Comparison of ENCODE assay signal across 2 cellular contexts in the genomic region with DNA sequence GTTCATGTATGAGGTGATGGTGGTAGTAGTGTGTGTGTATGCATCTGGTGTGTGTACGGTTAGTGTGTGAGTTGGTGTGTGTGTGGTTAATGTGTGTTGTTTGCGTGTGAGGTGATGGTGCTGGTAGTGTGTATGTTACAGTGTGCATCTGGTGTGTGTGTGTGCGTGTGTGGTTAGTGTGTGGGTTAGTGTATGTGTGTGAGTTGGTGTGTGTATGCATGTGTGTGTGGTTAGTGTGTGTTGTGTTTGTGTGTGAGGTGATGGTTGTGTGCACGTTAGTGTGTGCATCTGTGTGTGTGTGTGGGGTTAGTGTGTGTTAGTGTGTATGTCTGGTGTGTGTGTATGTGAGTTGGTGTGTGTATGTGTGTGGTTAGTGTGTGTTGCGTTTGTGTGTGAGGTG.
TF ChIP-seq lines count a peak whose summit lies in the region.

No MANE protein-coding gene starts in this region.

TF ChIP-seq in HepG2, 621 proteins besides CTCF, POLR2A, EP300 and RAD21 (continues in another document):
- no peak for TF ChIP-seq ZNF598 (CRISPR knock-in tag; IDR thresholded peaks at IDR 0.05; ENCODE audit: borderline replicate concordance)
- TF ChIP-seq ZNF260 (CRISPR knock-in tag; IDR thresholded peaks at IDR 0.05; ENCODE audit: borderline replicate concordance, low read depth): no peak
- no peak for TF ChIP-seq ZNF816 (CRISPR knock-in tag; IDR thresholded peaks at IDR 0.05; ENCODE audit: borderline replicate concordance)
- no peak for TF ChIP-seq REL (CRISPR knock-in tag; conservative IDR thresholded peaks at IDR 0.05)
- 0 out of 2 replicates have a peak, but pooled peaks have one; percentile 8 for TF ChIP-seq LCORL (IDR thresholded peaks at IDR 0.05)
- TF ChIP-seq LCORL (CRISPR knock-in tag; IDR thresholded peaks at IDR 0.05): no peak
- no peak for TF ChIP-seq SOX6 (IDR thresholded peaks at IDR 0.05)
- TF ChIP-seq SOX6 (CRISPR knock-in tag; IDR thresholded peaks at IDR 0.05): no peak
- peak; percentile 7; the same call in 1 of the 2 replicates for TF ChIP-seq RAD51 (IDR thresholded peaks at IDR 0.05; ENCODE audit: borderline replicate concordance)
- 0 out of 2 replicates have a peak, but pooled peaks have one; percentile 3 for TF ChIP-seq FOXK2 (IDR thresholded peaks at IDR 0.05)
- no peak for TF ChIP-seq ZNF549 (CRISPR knock-in tag; IDR thresholded peaks at IDR 0.05)
- no peak for TF ChIP-seq ZBTB3 (CRISPR knock-in tag; IDR thresholded peaks at IDR 0.05; ENCODE audit: borderline replicate concordance, low read depth)
- 0 out of 2 replicates have a peak, but pooled peaks have one; percentile 51 for TF ChIP-seq HOXA9 (CRISPR knock-in tag; IDR thresholded peaks at IDR 0.05; ENCODE audit: borderline replicate concordance)
- TF ChIP-seq TCF7 (IDR thresholded peaks at IDR 0.05; ENCODE audit: low read depth): no peak
- TF ChIP-seq YY1 (IDR thresholded peaks at IDR 0.05; ENCODE audit: insufficient read depth, insufficient replicate concordance, low read depth, low read length): no peak
- no peak for TF ChIP-seq ZNF782 (CRISPR knock-in tag; IDR thresholded peaks at IDR 0.05; ENCODE audit: borderline replicate concordance)
- TF ChIP-seq NCOA1 (CRISPR knock-in tag; IDR thresholded peaks at IDR 0.05): no peak
- no peak for TF ChIP-seq ZSCAN22 (CRISPR knock-in tag; IDR thresholded peaks at IDR 0.05)
- TF ChIP-seq ZNF101 (CRISPR knock-in tag; IDR thresholded peaks at IDR 0.05; ENCODE audit: borderline replicate concordance, low read depth): no peak
- TF ChIP-seq, protein P1, sequence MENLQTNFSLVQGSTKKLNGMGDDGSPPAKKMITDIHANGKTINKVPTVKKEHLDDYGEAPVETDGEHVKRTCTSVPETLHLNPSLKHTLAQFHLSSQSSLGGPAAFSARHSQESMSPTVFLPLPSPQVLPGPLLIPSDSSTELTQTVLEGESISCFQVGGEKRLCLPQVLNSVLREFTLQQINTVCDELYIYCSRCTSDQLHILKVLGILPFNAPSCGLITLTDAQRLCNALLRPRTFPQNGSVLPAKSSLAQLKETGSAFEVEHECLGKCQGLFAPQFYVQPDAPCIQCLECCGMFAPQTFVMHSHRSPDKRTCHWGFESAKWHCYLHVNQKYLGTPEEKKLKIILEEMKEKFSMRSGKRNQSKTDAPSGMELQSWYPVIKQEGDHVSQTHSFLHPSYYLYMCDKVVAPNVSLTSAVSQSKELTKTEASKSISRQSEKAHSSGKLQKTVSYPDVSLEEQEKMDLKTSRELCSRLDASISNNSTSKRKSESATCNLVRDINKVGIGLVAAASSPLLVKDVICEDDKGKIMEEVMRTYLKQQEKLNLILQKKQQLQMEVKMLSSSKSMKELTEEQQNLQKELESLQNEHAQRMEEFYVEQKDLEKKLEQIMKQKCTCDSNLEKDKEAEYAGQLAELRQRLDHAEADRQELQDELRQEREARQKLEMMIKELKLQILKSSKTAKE (CRISPR knock-in tag; IDR thresholded peaks at IDR 0.05; ENCODE audit: borderline replicate concordance): peak; percentile 23; the same call in 1 of the 2 replicates
- TF ChIP-seq, protein P2, sequence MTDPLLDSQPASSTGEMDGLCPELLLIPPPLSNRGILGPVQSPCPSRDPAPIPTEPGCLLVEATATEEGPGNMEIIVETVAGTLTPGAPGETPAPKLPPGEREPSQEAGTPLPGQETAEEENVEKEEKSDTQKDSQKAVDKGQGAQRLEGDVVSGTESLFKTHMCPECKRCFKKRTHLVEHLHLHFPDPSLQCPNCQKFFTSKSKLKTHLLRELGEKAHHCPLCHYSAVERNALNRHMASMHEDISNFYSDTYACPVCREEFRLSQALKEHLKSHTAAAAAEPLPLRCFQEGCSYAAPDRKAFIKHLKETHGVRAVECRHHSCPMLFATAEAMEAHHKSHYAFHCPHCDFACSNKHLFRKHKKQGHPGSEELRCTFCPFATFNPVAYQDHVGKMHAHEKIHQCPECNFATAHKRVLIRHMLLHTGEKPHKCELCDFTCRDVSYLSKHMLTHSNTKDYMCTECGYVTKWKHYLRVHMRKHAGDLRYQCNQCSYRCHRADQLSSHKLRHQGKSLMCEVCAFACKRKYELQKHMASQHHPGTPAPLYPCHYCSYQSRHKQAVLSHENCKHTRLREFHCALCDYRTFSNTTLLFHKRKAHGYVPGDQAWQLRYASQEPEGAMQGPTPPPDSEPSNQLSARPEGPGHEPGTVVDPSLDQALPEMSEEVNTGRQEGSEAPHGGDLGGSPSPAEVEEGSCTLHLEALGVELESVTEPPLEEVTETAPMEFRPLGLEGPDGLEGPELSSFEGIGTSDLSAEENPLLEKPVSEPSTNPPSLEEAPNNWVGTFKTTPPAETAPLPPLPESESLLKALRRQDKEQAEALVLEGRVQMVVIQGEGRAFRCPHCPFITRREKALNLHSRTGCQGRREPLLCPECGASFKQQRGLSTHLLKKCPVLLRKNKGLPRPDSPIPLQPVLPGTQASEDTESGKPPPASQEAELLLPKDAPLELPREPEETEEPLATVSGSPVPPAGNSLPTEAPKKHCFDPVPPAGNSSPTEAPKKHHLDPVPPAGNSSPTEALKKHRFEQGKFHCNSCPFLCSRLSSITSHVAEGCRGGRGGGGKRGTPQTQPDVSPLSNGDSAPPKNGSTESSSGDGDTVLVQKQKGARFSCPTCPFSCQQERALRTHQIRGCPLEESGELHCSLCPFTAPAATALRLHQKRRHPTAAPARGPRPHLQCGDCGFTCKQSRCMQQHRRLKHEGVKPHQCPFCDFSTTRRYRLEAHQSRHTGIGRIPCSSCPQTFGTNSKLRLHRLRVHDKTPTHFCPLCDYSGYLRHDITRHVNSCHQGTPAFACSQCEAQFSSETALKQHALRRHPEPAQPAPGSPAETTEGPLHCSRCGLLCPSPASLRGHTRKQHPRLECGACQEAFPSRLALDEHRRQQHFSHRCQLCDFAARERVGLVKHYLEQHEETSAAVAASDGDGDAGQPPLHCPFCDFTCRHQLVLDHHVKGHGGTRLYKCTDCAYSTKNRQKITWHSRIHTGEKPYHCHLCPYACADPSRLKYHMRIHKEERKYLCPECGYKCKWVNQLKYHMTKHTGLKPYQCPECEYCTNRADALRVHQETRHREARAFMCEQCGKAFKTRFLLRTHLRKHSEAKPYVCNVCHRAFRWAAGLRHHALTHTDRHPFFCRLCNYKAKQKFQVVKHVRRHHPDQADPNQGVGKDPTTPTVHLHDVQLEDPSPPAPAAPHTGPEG (CRISPR knock-in tag; IDR thresholded peaks at IDR 0.05): no peak
- no peak for TF ChIP-seq ZNF484 (CRISPR knock-in tag; IDR thresholded peaks at IDR 0.05; ENCODE audit: borderline replicate concordance, low read depth)
- no peak for TF ChIP-seq ARNT2 (CRISPR knock-in tag; IDR thresholded peaks at IDR 0.05; ENCODE audit: low read depth)
- TF ChIP-seq ZKSCAN5 (CRISPR knock-in tag; IDR thresholded peaks at IDR 0.05): no peak
- TF ChIP-seq HOXA7 (CRISPR knock-in tag; IDR thresholded peaks at IDR 0.05): 0 out of 2 replicates have a peak, but pooled peaks have one; percentile 43
- TF ChIP-seq HES4 (CRISPR knock-in tag; IDR thresholded peaks at IDR 0.05; ENCODE audit: borderline replicate concordance): no peak
- TF ChIP-seq PRMT3 (CRISPR knock-in tag; IDR thresholded peaks at IDR 0.05; ENCODE audit: borderline replicate concordance, low read depth): no peak

TF ChIP-seq in neural cell, 6 proteins besides CTCF, POLR2A, EP300 and RAD21:
- TF ChIP-seq TAF1 (IDR thresholded peaks at IDR 0.05; ENCODE audit: low read depth): no peak
- no peak for TF ChIP-seq REST (IDR thresholded peaks at IDR 0.05; ENCODE audit: borderline replicate concordance)
- TF ChIP-seq POLR2AphosphoS5 (IDR thresholded peaks at IDR 0.05): no peak
- TF ChIP-seq EZH2 (IDR thresholded peaks at IDR 0.05; ENCODE audit: borderline replicate concordance, insufficient read depth, low read length, poor library complexity, severe bottlenecking): no peak
- no peak for TF ChIP-seq SMC3 (conservative IDR thresholded peaks at IDR 0.05; ENCODE audit: poor library complexity)
- TF ChIP-seq MXI1 (conservative IDR thresholded peaks at IDR 0.05; ENCODE audit: poor library complexity, severe bottlenecking): no peak
TF ChIP-seq in neural cell: peak in this region for 0.
